Comparison of ENCODE assay signal across 8 cellular contexts in genomic region chr10:119078422-119079179, GRCh38. TPM values are rescaled to one million over a fixed set of nuclear protein-coding genes. Genes with fewer than 3 reads are reported as not detected.
A peak's percentile ranks its signal among the peaks of the same experiment; 100 is the strongest.
DNase-seq lines count a peak whose midpoint lies in the region; ATAC-seq, FAIRE-seq and TF ChIP-seq lines count a peak whose summit lies in the region.

No MANE protein-coding gene starts in this region.

- H3K9me3 ChIP-seq in gastrocnemius medialis, result no peaks in the 10 kb centered on the region

- intact Hi-C loops in gastrocnemius medialis (cut with DNase I; ENCODE audit: low total_unique reads), result loop anchor here (1.0 kb wide), 1 partner anchor 86 kb away; no protein-coding TSS in a partner anchor

- H3K27ac ChIP-seq in gastrocnemius medialis, result peak overlapping the region; percentile 95 to 99 (median 97)

- in situ Hi-C loops in gastrocnemius medialis (cut with MboI; ENCODE audit: low sequenced_read_pairs in 4 of 4), result no loop called here

- TF ChIP-seq POLR2A in gastrocnemius medialis (IDR thresholded peaks at IDR 0.05), result no peak
- no peak for TF ChIP-seq POLR2A in GM12891 (IDR thresholded peaks at IDR 0.05; ENCODE audit: low read depth, low read length)

- no peaks in the 10 kb centered on the region for H3K27me3 ChIP-seq in gastrocnemius medialis

- H3K36me3 ChIP-seq in gastrocnemius medialis, result no peaks in the 10 kb centered on the region

- H3K4me3 ChIP-seq in fibroblast of mammary gland (ENCODE audit: control insufficient read depth, low read depth, low read length) (peak overlapping the region; percentile 63), gastrocnemius medialis (peak overlapping the region; percentile 77 to 94 (median 92))

- DNase-seq in GM18507 (ENCODE audit: extremely low spot score, insufficient read length, low read depth) (no peak), RKO (ENCODE audit: low spot score) (peak; percentile 60), fibroblast of mammary gland (ENCODE audit: low read depth) (no peak), gastrocnemius medialis (no peak), NCI-H524 (lab: John Stamatoyannopoulos, UW) (no peak), GM12891 (ENCODE audit: insufficient read length, low spot score) (no peak), globus pallidus (ENCODE audit: low spot score) (no peak)

- ATAC-seq in gastrocnemius medialis (no peak), HG02870 (IDR thresholded peaks at IDR 0.05; ENCODE audit: unreplicated experiment) (no peak)

- TF ChIP-seq CTCF in fibroblast of mammary gland (conservative IDR thresholded peaks at IDR 0.05; ENCODE audit: control insufficient read depth, insufficient read depth, low read depth, low read length) (no peak), gastrocnemius medialis (IDR thresholded peaks at IDR 0.05 in 4 of 5, conservative IDR thresholded peaks at IDR 0.05 in 1 of 5) (no peak)

- FAIRE-seq in GM18507 (lab: Jason Lieb, UNC), result peak; percentile 42
- no peak for FAIRE-seq in GM12891 (lab: Jason Lieb, UNC)

- H3K4me1 ChIP-seq in gastrocnemius medialis, result peaks cover 36 to 42% of the 10 kb centered on the region in 2 donors

TF ChIP-seq in GM12891, 5 proteins besides CTCF, POLR2A, EP300 and RAD21:
- TF ChIP-seq POU2F2 (IDR thresholded peaks at IDR 0.05; ENCODE audit: low read depth, low read length) (no peak), POLR2AphosphoS5 (IDR thresholded peaks at IDR 0.05; ENCODE audit: low read depth, low read length) (no peak), TAF1 (IDR thresholded peaks at IDR 0.05; ENCODE audit: low read depth, low read length) (no peak), SPI1 (IDR thresholded peaks at IDR 0.05; ENCODE audit: low read depth, low read length) (no peak), PAX5 (IDR thresholded peaks at IDR 0.05; ENCODE audit: insufficient read depth, low read length, severe bottlenecking) (no peak)

RNA-seq across cellular contexts. Expression of gene EIF3A, which starts 2.0 kb away (rescaled TPM):
- total RNA-seq in gastrocnemius medialis, result 100 to 1,000 TPM; 136 to 240 (median 191) TPM
- polyA plus RNA-seq in GM12891 (2012; ENCODE audit: low read depth, missing spikeins), result 83.2 TPM

RNA-seq across cellular contexts. Expression of gene DENND10, which starts 25.3 kb away (rescaled TPM):
- 10 to 100 TPM; 25.7 to 59.5 (median 43.7) TPM for total RNA-seq in gastrocnemius medialis
- polyA plus RNA-seq in GM12891 (2012; ENCODE audit: low read depth, missing spikeins), result 16.2 TPM

RNA-seq across cellular contexts. Expression of gene NANOS1, which starts 49.1 kb away (rescaled TPM):
- total RNA-seq in gastrocnemius medialis, result 10 to 100 TPM; 10.5 to 25.2 (median 17.4) TPM
- polyA plus RNA-seq in GM12891 (2012; ENCODE audit: low read depth, missing spikeins), result 1.1 TPM
